In genomic region chr19:1605236-1606137, GRCh38 we compare ENCODE assay signal across 1 cellular context.
A peak's percentile ranks its signal among the peaks of the same experiment; 100 is the strongest.
TF ChIP-seq lines count a peak whose summit lies in the region.

Gene UQCR11, minus strand, starts transcription at chr19:1605462. Its CDS starts 53 bp downstream, at chr19:1605409.

TF ChIP-seq in K562, 482 proteins besides CTCF, POLR2A, EP300 and RAD21 (continued from another document):
- peak; percentile 68 for TF ChIP-seq SMC3 (conservative IDR thresholded peaks at IDR 0.05; ENCODE audit: insufficient read depth, low read depth, low read length)
- TF ChIP-seq, protein P1, sequence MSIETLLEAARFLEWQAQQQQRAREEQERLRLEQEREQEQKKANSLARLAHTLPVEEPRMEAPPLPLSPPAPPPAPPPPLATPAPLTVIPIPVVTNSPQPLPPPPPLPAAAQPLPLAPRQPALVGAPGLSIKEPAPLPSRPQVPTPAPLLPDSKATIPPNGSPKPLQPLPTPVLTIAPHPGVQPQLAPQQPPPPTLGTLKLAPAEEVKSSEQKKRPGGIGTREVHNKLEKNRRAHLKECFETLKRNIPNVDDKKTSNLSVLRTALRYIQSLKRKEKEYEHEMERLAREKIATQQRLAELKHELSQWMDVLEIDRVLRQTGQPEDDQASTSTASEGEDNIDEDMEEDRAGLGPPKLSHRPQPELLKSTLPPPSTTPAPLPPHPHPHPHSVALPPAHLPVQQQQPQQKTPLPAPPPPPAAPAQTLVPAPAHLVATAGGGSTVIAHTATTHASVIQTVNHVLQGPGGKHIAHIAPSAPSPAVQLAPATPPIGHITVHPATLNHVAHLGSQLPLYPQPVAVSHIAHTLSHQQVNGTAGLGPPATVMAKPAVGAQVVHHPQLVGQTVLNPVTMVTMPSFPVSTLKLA (conservative IDR thresholded peaks at IDR 0.05), result peak; percentile 97 to 98
- TF ChIP-seq, protein P2, sequence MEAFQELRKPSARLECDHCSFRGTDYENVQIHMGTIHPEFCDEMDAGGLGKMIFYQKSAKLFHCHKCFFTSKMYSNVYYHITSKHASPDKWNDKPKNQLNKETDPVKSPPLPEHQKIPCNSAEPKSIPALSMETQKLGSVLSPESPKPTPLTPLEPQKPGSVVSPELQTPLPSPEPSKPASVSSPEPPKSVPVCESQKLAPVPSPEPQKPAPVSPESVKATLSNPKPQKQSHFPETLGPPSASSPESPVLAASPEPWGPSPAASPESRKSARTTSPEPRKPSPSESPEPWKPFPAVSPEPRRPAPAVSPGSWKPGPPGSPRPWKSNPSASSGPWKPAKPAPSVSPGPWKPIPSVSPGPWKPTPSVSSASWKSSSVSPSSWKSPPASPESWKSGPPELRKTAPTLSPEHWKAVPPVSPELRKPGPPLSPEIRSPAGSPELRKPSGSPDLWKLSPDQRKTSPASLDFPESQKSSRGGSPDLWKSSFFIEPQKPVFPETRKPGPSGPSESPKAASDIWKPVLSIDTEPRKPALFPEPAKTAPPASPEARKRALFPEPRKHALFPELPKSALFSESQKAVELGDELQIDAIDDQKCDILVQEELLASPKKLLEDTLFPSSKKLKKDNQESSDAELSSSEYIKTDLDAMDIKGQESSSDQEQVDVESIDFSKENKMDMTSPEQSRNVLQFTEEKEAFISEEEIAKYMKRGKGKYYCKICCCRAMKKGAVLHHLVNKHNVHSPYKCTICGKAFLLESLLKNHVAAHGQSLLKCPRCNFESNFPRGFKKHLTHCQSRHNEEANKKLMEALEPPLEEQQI (IDR thresholded peaks at IDR 0.05), result no peak
- no peak for TF ChIP-seq WHSC1 (IDR thresholded peaks at IDR 0.05; ENCODE audit: low read length)
- TF ChIP-seq TGIF2 (CRISPR knock-in tag; IDR thresholded peaks at IDR 0.05), result 0 out of 2 replicates have a peak, but pooled peaks have one; percentile 51
- 0 out of 2 replicates have a peak, but pooled peaks have one; percentile 46 for TF ChIP-seq NCOA1 (IDR thresholded peaks at IDR 0.05; ENCODE audit: low read depth)
- TF ChIP-seq ETS1 (conservative IDR thresholded peaks at IDR 0.05; ENCODE audit: control insufficient read depth, low read depth, low read length), result 0 out of 2 replicates have a peak, but pooled peaks have one; percentile 9
